8 cellular contexts compared by ENCODE assay signal in the genomic region with DNA sequence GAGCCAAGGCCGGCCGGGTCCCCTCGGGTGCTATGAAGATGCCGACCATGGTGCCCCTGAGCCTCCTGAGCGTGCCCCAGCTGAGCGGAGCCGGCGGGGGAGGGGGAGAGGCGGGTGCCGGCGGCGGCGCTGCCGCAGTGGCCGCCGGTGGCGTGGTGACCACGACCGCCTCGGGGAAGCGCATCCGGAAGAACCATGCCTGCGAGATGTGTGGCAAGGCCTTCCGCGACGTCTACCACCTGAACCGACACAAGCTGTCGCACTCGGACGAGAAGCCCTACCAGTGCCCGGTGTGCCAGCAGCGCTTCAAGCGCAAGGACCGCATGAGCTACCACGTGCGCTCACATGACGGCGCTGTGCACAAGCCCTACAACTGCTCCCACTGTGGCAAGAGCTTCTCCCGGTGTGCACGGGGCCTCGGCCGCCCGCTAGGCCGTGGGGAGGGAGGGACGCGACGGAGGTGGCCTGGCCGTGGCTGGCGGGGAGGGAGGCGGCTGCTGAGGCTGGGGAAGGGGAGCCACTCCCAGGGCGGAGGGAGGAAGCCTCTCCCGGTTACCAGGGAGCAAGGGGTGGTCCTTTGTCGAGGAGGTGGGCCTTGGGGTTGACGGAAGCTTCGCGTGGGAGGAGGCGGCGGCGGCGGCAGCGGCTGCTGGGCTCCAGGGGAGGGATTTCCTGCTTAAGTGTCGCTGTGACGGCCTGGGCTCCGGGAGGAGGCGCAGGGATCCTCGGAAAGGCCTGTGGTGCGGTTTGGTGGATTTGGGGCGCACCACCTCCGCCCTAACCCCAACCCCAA. TPM values are rescaled to one million over a fixed set of nuclear protein-coding genes. Genes with fewer than 3 reads are reported as not detected.
DNase-seq lines count a peak whose midpoint lies in the region; ATAC-seq and TF ChIP-seq lines count a peak whose summit lies in the region.

No MANE protein-coding gene starts in this region.

- peaks cover 23% of the 10 kb centered on the region for H3K4me1 ChIP-seq in prostate gland (replicated peaks)
- no peaks in the 10 kb centered on the region for H3K4me1 ChIP-seq in urinary bladder (ENCODE audit: insufficient read depth)

- TF ChIP-seq CTCF in AG10803 (conservative IDR thresholded peaks at IDR 0.05; ENCODE audit: low read length), result peak; percentile 68
- peak in 2 of 4 experiments; percentile 17 to 31 for TF ChIP-seq CTCF in prostate gland (IDR thresholded peaks at IDR 0.05)

- TF ChIP-seq POLR2A in GM19193 (IDR thresholded peaks at IDR 0.05; ENCODE audit: extremely low read depth, insufficient read depth, insufficient read length) (peak; percentile 57), prostate gland (IDR thresholded peaks at IDR 0.05) (peak; percentile 71)

- peak overlapping the region; percentile 71 for H3K4me3 ChIP-seq in AG10803 (ENCODE audit: low read length)
- H3K4me3 ChIP-seq in prostate gland, result peak overlapping the region; percentile 49 to 56
- H3K4me3 ChIP-seq in urinary bladder (ENCODE audit: low read depth, low read length), result peak overlapping the region; percentile 72

- peak overlapping the region; percentile 95 for H3K4me3 Mint-ChIP-seq in T-helper 17 cell

- H3K36me3 Mint-ChIP-seq in T-helper 17 cell (ENCODE audit: low read depth), result peaks cover 2% of the 10 kb centered on the region

- no peaks in the 10 kb centered on the region for H3K9me3 ChIP-seq in T-helper 17 cell (ENCODE audit: control insufficient read depth, low read length, poor library complexity, severe bottlenecking)
- H3K9me3 ChIP-seq in prostate gland, result no peaks in the 10 kb centered on the region

- H3K27ac ChIP-seq in angular gyrus (ENCODE audit: low read depth, low read length) (peak overlapping the region; percentile 90), prostate gland (peak overlapping the region; percentile 91), urinary bladder (ENCODE audit: low read depth) (peak overlapping the region; percentile 86)

- intact Hi-C loops in left ventricle myocardium superior (cut with micrococcal nuclease) (no loop called here), prostate gland (cut with DNase I) (loop anchor here (10.0 kb wide), 1 partner anchor 847 kb away; a partner anchor contains a TSS)

- H3K27ac Mint-ChIP-seq in T-helper 17 cell, result peak overlapping the region; percentile 95

- DNase-seq in AG10803 (ENCODE audit: low read depth) (peak; percentile 93), NCI-H146 (lab: John Stamatoyannopoulos, UW) (peak; percentile 96), T-helper 17 cell (peak; percentile 73 to 85 (median 76)), left ventricle myocardium superior (peak; percentile 90), prostate gland (ENCODE audit: low spot score) (peak; percentile 90)

- H3K27me3 Mint-ChIP-seq in T-helper 17 cell, result no peaks in the 10 kb centered on the region

- peaks cover 51% of the 10 kb centered on the region for H3K4me1 Mint-ChIP-seq in T-helper 17 cell

- no peaks in the 10 kb centered on the region for H3K27me3 ChIP-seq in prostate gland (replicated peaks; ENCODE audit: insufficient read depth)

- ATAC-seq in T-helper 17 cell (peak; percentile 56), left ventricle myocardium superior (peak; percentile 20)

- under 1% methylated on average over 51 of the region's 69 CpGs for WGBS in prostate gland
- 2% methylated on average over 69 of the region's 69 CpGs for WGBS in urinary bladder

- H3K36me3 ChIP-seq in prostate gland (peaks cover 0 to 2% of the 10 kb centered on the region in 2 donors), urinary bladder (ENCODE audit: insufficient read depth) (no peaks in the 10 kb centered on the region)

RNA-seq across cellular contexts. Expression of a gene that starts 1.3 kb away (rescaled TPM):
- 100 to 1,000 TPM; 242 to 254 TPM for total RNA-seq in T-helper 17 cell
- 101 TPM for total RNA-seq in left ventricle myocardium superior
- total RNA-seq in prostate gland, result 100 to 1,000 TPM; 180 to 188 TPM
- 136 TPM for total RNA-seq in urinary bladder
- polyA plus RNA-seq in urinary bladder, result 171 TPM

RNA-seq across cellular contexts. Expression of a gene that starts 4.4 kb away (rescaled TPM):
- total RNA-seq in T-helper 17 cell (1 to 10 TPM; 2.0 to 3.4 TPM), left ventricle myocardium superior (3.1 TPM), prostate gland (10 to 100 TPM in 1 of 2 donors, 1 to 10 TPM in 1; 6.6 to 19.2 TPM), urinary bladder (7.9 TPM)
- polyA plus RNA-seq in urinary bladder, result 8.2 TPM

RNA-seq across cellular contexts. Expression of a gene that starts 8.3 kb away (rescaled TPM):
- 10 to 100 TPM; 15.2 to 16.3 TPM for total RNA-seq in T-helper 17 cell
- total RNA-seq in left ventricle myocardium superior, result 16.2 TPM
- total RNA-seq in prostate gland, result 10 to 100 TPM; 64.3 to 64.4 TPM
- 14.1 TPM for total RNA-seq in urinary bladder
- 27.1 TPM for polyA plus RNA-seq in urinary bladder

RNA-seq across cellular contexts. Expression of a gene that starts 12.6 kb away (rescaled TPM):
- total RNA-seq in T-helper 17 cell (100 to 1,000 TPM; 141 to 154 TPM), left ventricle myocardium superior (47.0 TPM), prostate gland (100 to 1,000 TPM in 1 of 2 donors, 10 to 100 TPM in 1; 59.3 to 247 TPM), urinary bladder (42.7 TPM)
- polyA plus RNA-seq in urinary bladder, result 143 TPM

RNA-seq across cellular contexts. Expression of a gene that starts 17.1 kb away (rescaled TPM):
- total RNA-seq in T-helper 17 cell (10 to 100 TPM; 74.3 to 89.0 TPM), left ventricle myocardium superior (55.2 TPM), prostate gland (10 to 100 TPM; 58.5 to 89.6 TPM), urinary bladder (37.0 TPM)
- 27.0 TPM for polyA plus RNA-seq in urinary bladder

Comparison
In these comparisons a context has a peak if more than half of its experiments do, and no peak if none do; other contexts are left out.
1. Peak in every context shown above with its lines: DNase-seq, ATAC-seq, H3K4me3 ChIP-seq and H3K27ac ChIP-seq.